15 cellular contexts compared by ENCODE assay signal in the genomic region with DNA sequence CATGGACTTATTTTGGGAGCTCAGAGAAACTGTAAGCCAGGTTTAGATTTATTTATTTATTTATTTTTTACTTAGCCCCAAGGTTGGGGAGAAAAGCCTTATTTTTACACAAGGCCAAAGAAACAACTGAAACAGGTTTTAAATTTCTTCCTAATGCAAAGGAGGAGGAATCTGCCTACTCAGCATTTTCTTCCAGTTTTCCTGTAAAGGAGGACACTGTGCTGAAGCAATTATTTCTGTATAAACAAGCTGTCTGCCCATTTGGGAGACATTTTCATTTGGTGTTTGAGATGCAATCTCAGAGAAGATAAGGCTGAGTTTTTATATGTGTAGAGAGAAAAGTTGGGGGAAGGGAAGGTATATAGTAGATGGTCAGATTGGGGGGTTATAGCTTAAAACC.
DNase-seq lines count a peak whose midpoint lies in the region; ATAC-seq, FAIRE-seq and TF ChIP-seq lines count a peak whose summit lies in the region.
"Had no signal": no experiment of that assay in that cellular context is flagged by ENCODE, and none has a peak within 500 bp of the region (broad histone marks: within the 10 kb centered on the region; RNA-seq: fewer than 3 reads in every experiment).

No MANE protein-coding gene starts in this region.

- FAIRE-seq in HepG2 (lab: Jason Lieb, UNC), result no peak
- FAIRE-seq: GM12878 had no signal

- H3K27ac ChIP-seq in HepG2 (ENCODE audit: extremely low read length, insufficient read depth, low read length) (no peak overlapping the region), right lobe of liver (no peak overlapping the region), tibial artery (no peak overlapping the region)
- H3K27ac ChIP-seq: BLaER1 treated with 17β-estradiol and CSF1 and Interleukin-3, amounts not matched to agents 10 nM and 100 nM had no signal

- H3K27me3 Mint-ChIP-seq in nephron (ENCODE audit: low read depth), result no peaks in the 10 kb centered on the region

- peaks cover 5% of the 10 kb centered on the region for H3K36me3 Mint-ChIP-seq in nephron (ENCODE audit: low read depth)
- H3K36me3 Mint-ChIP-seq: CD8-positive, alpha-beta T cell had no signal

- no peak overlapping the region for H3K4me2 ChIP-seq in HepG2 (ENCODE audit: low read depth, low read length)
- H3K4me2 ChIP-seq: BLaER1 treated with 17β-estradiol and CSF1 and Interleukin-3, amounts not matched to agents 10 nM and 100 nM had no signal

- intact Hi-C loops in HepG2 (cut with micrococcal nuclease; ENCODE audit: unreplicated experiment), result no loop called here
- intact Hi-C loops in right lobe of liver (cut with DNase I), result no loop called here
- intact Hi-C loops in tibial artery (cut with DNase I; ENCODE audit: low total_unique reads), result no loop called here

- CTCF ChIA-PET in HepG2 (lab: Yijun Ruan, JAX; ENCODE audit: low intra/inter-chr PET ratio, low total read pairs), result no interaction called here

- no peaks in the 10 kb centered on the region for H3K27me3 ChIP-seq in HepG2 (ENCODE audit: control insufficient read depth in 1 of 2, insufficient read depth in 2 of 2, low read length in 2 of 2)
- no peaks in the 10 kb centered on the region for H3K27me3 ChIP-seq in right lobe of liver
- H3K27me3 ChIP-seq in tibial artery, result no peaks in the 10 kb centered on the region
- H3K27me3 ChIP-seq: BLaER1 treated with 17β-estradiol and CSF1 and Interleukin-3, amounts not matched to agents 10 nM and 100 nM had no signal

- DNase-seq in HepG2 (ENCODE audit: low spot score) (no peak), right lobe of liver (no peak), choroid plexus epithelial cell (ENCODE audit: low read depth) (peak; percentile 34), tibial artery (no peak), NCI-H2081 (lab: John Stamatoyannopoulos, UW) (no peak)
- no peak for DNase-seq in stimulated activated naive CD4-positive, alpha-beta T cell (lab: John Stamatoyannopoulos, UW)
- DNase-seq: 8988T; Calu3; CD8-positive, alpha-beta T cell; DMS79 treated with DMSO at 0.1 percent for 48 hours had no signal

- no TSS peak for BruUV-seq in HepG2 (replicated peaks; lab: Mats Ljungman, UMichigan)

- H3K4me1 Mint-ChIP-seq in nephron, result peaks cover 58% of the 10 kb centered on the region
- H3K4me1 Mint-ChIP-seq: B cell had no signal

- no peak overlapping the region for H3K4me3 ChIP-seq in HepG2 (replicated peaks in 1 of 3; ENCODE audit: insufficient read depth in 1 of 3, low read depth in 2 of 3, low read length in 3 of 3)
- H3K4me3 ChIP-seq in right lobe of liver, result no peak overlapping the region
- H3K4me3 ChIP-seq in choroid plexus epithelial cell (ENCODE audit: low read depth, low read length), result no peak overlapping the region
- no peak overlapping the region for H3K4me3 ChIP-seq in tibial artery
- H3K4me3 ChIP-seq: BLaER1 treated with 17β-estradiol and CSF1 and Interleukin-3, amounts not matched to agents 10 nM and 100 nM; GM12878; HAP-1 had no signal

- no peak for TF ChIP-seq EP300 in HepG2 (IDR thresholded peaks at IDR 0.05; ENCODE audit: low read depth in 2 of 2, low read length in 2 of 2)
- no peak for TF ChIP-seq EP300 in HepG2 (CRISPR knock-in tag; IDR thresholded peaks at IDR 0.05; ENCODE audit: borderline replicate concordance)

- TF ChIP-seq CTCF in HepG2 (CRISPR knock-in tag; IDR thresholded peaks at IDR 0.05) (no peak), right lobe of liver (IDR thresholded peaks at IDR 0.05) (no peak), choroid plexus epithelial cell (conservative IDR thresholded peaks at IDR 0.05; ENCODE audit: low read depth, low read length) (no peak), nephron (IDR thresholded peaks at IDR 0.05; ENCODE audit: unreplicated experiment in 3 of 3) (no peak), tibial artery (IDR thresholded peaks at IDR 0.05) (no peak)

- ATAC-seq in HepG2 (no peak), right lobe of liver (no peak)
- ATAC-seq: CD8-positive, alpha-beta T cell; GM12878 had no signal

- TF ChIP-seq POLR2A in HepG2 (IDR thresholded peaks at IDR 0.05; ENCODE audit: insufficient read depth in 1 of 2, low read depth in 2 of 2, low read length in 2 of 2) (no peak), right lobe of liver (IDR thresholded peaks at IDR 0.05) (no peak)

- H4K20me1 ChIP-seq in HepG2 (ENCODE audit: insufficient read depth, low read length), result no peaks in the 10 kb centered on the region
- H4K20me1 ChIP-seq: BLaER1 treated with 17β-estradiol and CSF1 and Interleukin-3, amounts not matched to agents 10 nM and 100 nM had no signal

- peaks cover 5% of the 10 kb centered on the region for H3K9me3 Mint-ChIP-seq in nephron
- H3K9me3 Mint-ChIP-seq: CD8-positive, alpha-beta T cell had no signal

- H3K9ac ChIP-seq in HepG2 (ENCODE audit: insufficient read depth, low read depth, low read length), result no peak overlapping the region
- H3K9ac ChIP-seq: BLaER1 treated with 17β-estradiol and CSF1 and Interleukin-3, amounts not matched to agents 10 nM and 100 nM had no signal

- no peaks in the 10 kb centered on the region for H3K36me3 ChIP-seq in HepG2 (replicated peaks in 1 of 2; ENCODE audit: control insufficient read depth in 1 of 2, insufficient read depth in 2 of 2, low read length in 2 of 2)
- no peaks in the 10 kb centered on the region for H3K36me3 ChIP-seq in right lobe of liver
- no peaks in the 10 kb centered on the region for H3K36me3 ChIP-seq in tibial artery
- H3K36me3 ChIP-seq: BLaER1 treated with 17β-estradiol and CSF1 and Interleukin-3, amounts not matched to agents 10 nM and 100 nM; HAP-1 had no signal

- H3K9me3 ChIP-seq in HepG2 (ENCODE audit: low read length), result peaks cover 16% of the 10 kb centered on the region
- no peaks in the 10 kb centered on the region for H3K9me3 ChIP-seq in right lobe of liver
- H3K9me3 ChIP-seq in tibial artery, result no peaks in the 10 kb centered on the region
- H3K9me3 ChIP-seq: HAP-1 had no signal

- POLR2A ChIA-PET in HepG2 (lab: Yijun Ruan, JAX), result no interaction called here

- no peak overlapping the region for H2AFZ ChIP-seq in HepG2 (ENCODE audit: low read length)

- H3K4me1 ChIP-seq in HepG2 (ENCODE audit: insufficient read depth, low read length) (no peaks in the 10 kb centered on the region), right lobe of liver (no peaks in the 10 kb centered on the region), tibial artery (peaks cover 0 to 6% (median 0%) of the 10 kb centered on the region in 4 donors)
- H3K4me1 ChIP-seq: HAP-1 had no signal

- in situ Hi-C loops in HepG2 (cut with HindIII; ENCODE audit: extremely low pct_ligation_motif_present, low pct_unique_long_range_greater_than_20kb), result no loop called here

- no peaks in the 10 kb centered on the region for H3K79me2 ChIP-seq in HepG2 (ENCODE audit: insufficient read depth, low read length)

- peak overlapping the region; percentile 94 to 95 (median 95) for H3K27ac Mint-ChIP-seq in nephron
- H3K27ac Mint-ChIP-seq: B cell; CD8-positive, alpha-beta T cell had no signal

- no peak for TF ChIP-seq RAD21 in HepG2 (CRISPR knock-in tag; IDR thresholded peaks at IDR 0.05)

- H3K4me3 Mint-ChIP-seq in nephron, result peak overlapping the region in 2 of 3 experiments; percentile 7 to 17
- H3K4me3 Mint-ChIP-seq: B cell; CD8-positive, alpha-beta T cell had no signal

TF ChIP-seq in HepG2, 621 proteins besides CTCF, POLR2A, EP300 and RAD21 (continues in another document):
- TF ChIP-seq ZNF569 (CRISPR knock-in tag; IDR thresholded peaks at IDR 0.05; ENCODE audit: borderline replicate concordance) (no peak), NFYB (CRISPR knock-in tag; IDR thresholded peaks at IDR 0.05) (no peak)
